In the genomic region with DNA sequence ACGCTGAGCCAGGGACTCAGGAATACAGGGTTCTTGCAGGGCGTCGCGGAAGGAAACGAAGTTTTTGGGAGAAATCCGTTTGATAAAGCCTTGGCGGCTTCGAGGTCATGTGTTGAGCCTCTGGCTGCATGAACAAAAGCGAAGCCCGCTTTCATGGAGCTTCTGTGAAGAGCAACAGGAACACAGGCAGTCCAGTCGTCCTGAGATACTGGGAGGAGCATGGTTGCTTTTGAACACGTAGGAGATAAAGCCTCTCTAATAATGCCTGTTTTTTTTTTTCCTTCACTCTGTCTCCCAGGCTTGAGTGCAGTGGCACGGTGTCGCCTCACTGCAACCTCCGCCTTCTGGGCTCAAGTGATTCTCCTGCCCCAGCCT, we compare ENCODE assay signal across 8 cellular contexts. TPM values are rescaled to one million over a fixed set of nuclear protein-coding genes. Genes with fewer than 3 reads are reported as not detected.
DNase-seq lines count a peak whose midpoint lies in the region; ATAC-seq and TF ChIP-seq lines count a peak whose summit lies in the region.

No MANE protein-coding gene starts in this region.

- H3K36me3 Mint-ChIP-seq in memory B cell, result peaks cover 24% of the 10 kb centered on the region

- H3K9me3 Mint-ChIP-seq in memory B cell, result peaks cover 12% of the 10 kb centered on the region

- H3K4me1 Mint-ChIP-seq in memory B cell, result peaks cover 12% of the 10 kb centered on the region

- DNase-seq in breast epithelium (ENCODE audit: low spot score in 2 of 2) (no peak), memory B cell (ENCODE audit: low spot score in 2 of 2) (no peak), GM19238 (ENCODE audit: insufficient read length, low spot score) (no peak), NCI-H1694 (lab: John Stamatoyannopoulos, UW) (no peak), HuH-7 (ENCODE audit: low spot score) (no peak)

- H3K4me3 Mint-ChIP-seq in memory B cell, result peak overlapping the region; percentile 97

- H3K27me3 ChIP-seq in breast epithelium, result no peaks in the 10 kb centered on the region

- peak overlapping the region; percentile 91 for H3K27ac Mint-ChIP-seq in memory B cell

- no peak for TF ChIP-seq POLR2A in breast epithelium (IDR thresholded peaks at IDR 0.05)

- intact Hi-C loops in breast epithelium (cut with DNase I; ENCODE audit: low total_unique reads), result no loop called here

- no peak for TF ChIP-seq CTCF in breast epithelium (IDR thresholded peaks at IDR 0.05)

- peaks cover 27 to 29% of the 10 kb centered on the region in 2 donors for H3K9me3 ChIP-seq in breast epithelium

- peaks cover 1% of the 10 kb centered on the region for H3K27me3 Mint-ChIP-seq in memory B cell

- ATAC-seq in GM18870 (IDR thresholded peaks at IDR 0.05; ENCODE audit: unreplicated experiment), result peak; percentile 5
- peak; percentile 5 for ATAC-seq in HG03460 (IDR thresholded peaks at IDR 0.05; ENCODE audit: unreplicated experiment)
- no peak for ATAC-seq in memory B cell (ENCODE audit: low read depth)
- no peak for ATAC-seq in HG02571 (IDR thresholded peaks at IDR 0.05; ENCODE audit: unreplicated experiment)

- H3K4me3 ChIP-seq in breast epithelium, result peak overlapping the region; percentile 76 to 95 (median 84)

- H3K27ac ChIP-seq in breast epithelium, result peak overlapping the region; percentile 87 to 92

- peaks cover 18% of the 10 kb centered on the region for H3K36me3 ChIP-seq in breast epithelium

- no peaks in the 10 kb centered on the region for H3K4me1 ChIP-seq in breast epithelium

RNA-seq across cellular contexts. Expression of a gene that starts 0.5 kb away (rescaled TPM):
- 10 to 100 TPM; 53.1 to 74.3 (median 54.4) TPM for total RNA-seq in breast epithelium

RNA-seq across cellular contexts. Expression of a gene that starts 42.9 kb away (rescaled TPM):
- 1 to 10 TPM; 3.9 to 4.5 (median 4.0) TPM for total RNA-seq in breast epithelium

Comparison
In these comparisons a context has a peak if more than half of its experiments do, and no peak if none do; other contexts are left out.
1. ATAC-seq: peak in GM18870 (single experiment) and HG03460 (single experiment); none in memory B cell (single experiment) and HG02571 (single experiment).